ENCODE assay signal across 26 cellular contexts in the genomic region with DNA sequence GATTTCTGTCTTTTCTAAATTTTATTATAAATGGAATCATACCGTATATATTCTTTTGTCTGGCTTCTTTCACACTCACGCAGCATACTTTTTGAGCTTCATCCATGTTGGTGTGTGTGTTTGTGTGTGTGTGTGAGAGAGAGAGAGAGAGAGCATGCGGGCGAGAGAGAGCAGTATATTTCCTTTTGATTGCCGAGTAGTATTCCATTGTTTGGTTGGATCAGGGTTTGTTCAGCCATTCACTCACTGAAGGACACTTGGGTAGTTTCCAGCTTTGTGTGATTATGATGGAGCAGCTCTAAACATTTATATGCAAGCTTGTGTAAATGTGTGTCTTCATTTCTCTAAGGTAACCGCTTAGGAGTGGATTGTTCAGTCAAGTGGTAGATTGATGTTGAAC. TPM values are rescaled to one million over a fixed set of nuclear protein-coding genes. Genes with fewer than 3 reads are reported as not detected.
"Had no signal": no experiment of that assay in that cellular context is flagged by ENCODE, and none has a peak within 500 bp of the region (broad histone marks: within the 10 kb centered on the region; RNA-seq: fewer than 3 reads in every experiment).

No MANE protein-coding gene starts in this region.

- ATAC-seq: esophagus mucosa; heart left ventricle; naive thymus-derived CD4-positive, alpha-beta T cell; psoas muscle; right lobe of liver had no signal

- H3K27ac ChIP-seq: heart left ventricle, neutrophil, psoas muscle, right lobe of liver, tibial artery, upper lobe of left lung, uterus had no signal

- H3K36me3 ChIP-seq: heart left ventricle, neutrophil, right lobe of liver, tibial artery, upper lobe of left lung, uterus had no signal

- FAIRE-seq: endometrium, frontal cortex, islet of Langerhans had no signal

- H3K27me3 Mint-ChIP-seq: stimulated activated memory B cell treated with anti-CD40 and anti-IgM and Interleukin-4, amounts not matched to agents 10 μg/mL and 1 μg/mL and 100 μg/mL, for 72 hours had no signal

- H3K9me3 Mint-ChIP-seq: naive thymus-derived CD4-positive, alpha-beta T cell; stimulated activated memory B cell treated with anti-CD40 and anti-IgM and Interleukin-4, amounts not matched to agents 10 μg/mL and 1 μg/mL and 100 μg/mL, for 72 hours; stimulated activated naive CD8-positive, alpha-beta T cell treated with anti-CD3 and anti-CD28 coated beads, Interleukin-15, Interleukin-2, amounts not matched to agents 100 ng/mL and 50 ng/mL, for 24 hours had no signal

- H3K4me3 Mint-ChIP-seq: stimulated activated memory B cell treated with anti-CD40 and anti-IgM and Interleukin-4, amounts not matched to agents 10 μg/mL and 1 μg/mL and 100 μg/mL, for 72 hours; stimulated activated naive CD8-positive, alpha-beta T cell treated with anti-CD3 and anti-CD28 coated beads, Interleukin-15, Interleukin-2, amounts not matched to agents 100 ng/mL and 50 ng/mL, for 24 hours had no signal

- H3K9me3 ChIP-seq: heart left ventricle, neutrophil, psoas muscle, right lobe of liver, tibial artery, upper lobe of left lung, uterus had no signal

- H3K4me3 ChIP-seq: heart left ventricle, psoas muscle, right lobe of liver, tibial artery, upper lobe of left lung, uterus had no signal

- H3K36me3 Mint-ChIP-seq: naive thymus-derived CD4-positive, alpha-beta T cell; stimulated activated memory B cell treated with anti-CD40 and anti-IgM and Interleukin-4, amounts not matched to agents 10 μg/mL and 1 μg/mL and 100 μg/mL, for 72 hours had no signal

- H3K4me1 ChIP-seq: psoas muscle, right lobe of liver had no signal

- DNase-seq: effector memory CD4-positive, alpha-beta T cell; hippocampal formation; kidney glomerular epithelial cell; mesendoderm; naive thymus-derived CD4-positive, alpha-beta T cell; retina; right lobe of liver; stimulated activated CD4-positive, alpha-beta T cell treated with anti-CD3 and anti-CD28 coated beads, Interleukin-4, amount 100 ng/mL, for 1 hour; tibial artery; upper lobe of left lung; uterus had no signal

- H3K27ac Mint-ChIP-seq: naive thymus-derived CD4-positive, alpha-beta T cell; stimulated activated memory B cell treated with anti-CD40 and anti-IgM and Interleukin-4, amounts not matched to agents 10 μg/mL and 1 μg/mL and 100 μg/mL, for 72 hours; stimulated activated naive CD8-positive, alpha-beta T cell treated with anti-CD3 and anti-CD28 coated beads, Interleukin-15, Interleukin-2, amounts not matched to agents 100 ng/mL and 50 ng/mL, for 24 hours had no signal

RNA-seq across cellular contexts. Expression of a gene that starts 15.3 kb away (rescaled TPM):
- total RNA-seq: fibroblast of lung, frontal cortex, glomerular endothelial cell, liver, osteoblast, temporal lobe had no signal
- polyA plus RNA-seq: fibroblast of lung; naive thymus-derived CD4-positive, alpha-beta T cell; neural cell had no signal
